ENCODE assay signal across 12 cellular contexts in the genomic region with DNA sequence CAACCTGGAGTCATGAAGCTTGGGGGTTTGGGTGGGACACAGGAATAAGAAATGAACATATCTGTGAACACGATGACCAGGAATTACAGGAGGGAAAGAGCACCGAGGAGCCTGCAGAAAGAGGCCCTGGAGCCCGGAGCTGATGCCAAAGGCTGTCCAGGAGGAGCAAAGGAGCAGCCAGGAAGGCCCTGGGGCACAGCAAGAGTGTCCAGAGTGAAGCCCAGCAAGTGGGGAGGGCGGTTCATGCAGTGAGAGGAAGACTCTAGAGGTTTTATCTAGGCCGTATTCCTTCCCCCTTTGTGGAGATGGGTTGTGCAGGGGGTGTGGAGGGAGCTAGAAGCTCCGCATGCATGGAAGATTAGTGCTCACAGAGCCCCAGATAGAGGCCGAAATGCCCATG.
"Had no signal": no experiment of that assay in that cellular context is flagged by ENCODE, and none has a peak within 500 bp of the region (broad histone marks: within the 10 kb centered on the region; RNA-seq: fewer than 3 reads in every experiment).

No MANE protein-coding gene starts in this region.

- H3K4me3 Mint-ChIP-seq: activated B cell treated with CpG ODN at 0.5 μM for 24 hours; activated CD4-positive, alpha-beta T cell treated with anti-CD3 and anti-CD28 coated beads, Interleukin-2, amount 10 ng/mL, durations not matched to agents 7 days and 5 days; memory B cell; naive thymus-derived CD8-positive, alpha-beta T cell had no signal

- H3K36me3 Mint-ChIP-seq: memory B cell; naive thymus-derived CD8-positive, alpha-beta T cell had no signal

- ATAC-seq: left ventricle myocardium superior; naive thymus-derived CD8-positive, alpha-beta T cell had no signal

- H3K9me3 Mint-ChIP-seq: activated B cell treated with CpG ODN at 0.5 μM for 24 hours; activated CD4-positive, alpha-beta T cell treated with anti-CD3 and anti-CD28 coated beads, Interleukin-2, amount 10 ng/mL, durations not matched to agents 7 days and 5 days; memory B cell; naive thymus-derived CD8-positive, alpha-beta T cell had no signal

- DNase-seq: activated B cell treated with CpG ODN at 0.5 μM for 24 hours; activated CD4-positive, alpha-beta T cell treated with anti-CD3 and anti-CD28 coated beads, Interleukin-2, amount 10 ng/mL, durations not matched to agents 7 days and 5 days; activated effector memory CD4-positive, alpha-beta T cell treated with anti-CD3 and anti-CD28 coated beads, Interleukin-2, amount 50 U/mL, for 16 hours; activated T-cell treated with anti-CD3 and anti-CD28 coated beads, Interleukin-2, amount 50 U/mL, for 1 hour; hypothalamus; left ventricle myocardium superior; naive thymus-derived CD8-positive, alpha-beta T cell; occipital lobe; right lobe of liver had no signal

- FAIRE-seq: colon, endometrium had no signal

- H3K27ac Mint-ChIP-seq: activated B cell treated with CpG ODN at 0.5 μM for 24 hours; activated CD4-positive, alpha-beta T cell treated with anti-CD3 and anti-CD28 coated beads, Interleukin-2, amount 10 ng/mL, durations not matched to agents 7 days and 5 days had no signal
